ENCODE assay signal across 9 cellular contexts in the genomic region with DNA sequence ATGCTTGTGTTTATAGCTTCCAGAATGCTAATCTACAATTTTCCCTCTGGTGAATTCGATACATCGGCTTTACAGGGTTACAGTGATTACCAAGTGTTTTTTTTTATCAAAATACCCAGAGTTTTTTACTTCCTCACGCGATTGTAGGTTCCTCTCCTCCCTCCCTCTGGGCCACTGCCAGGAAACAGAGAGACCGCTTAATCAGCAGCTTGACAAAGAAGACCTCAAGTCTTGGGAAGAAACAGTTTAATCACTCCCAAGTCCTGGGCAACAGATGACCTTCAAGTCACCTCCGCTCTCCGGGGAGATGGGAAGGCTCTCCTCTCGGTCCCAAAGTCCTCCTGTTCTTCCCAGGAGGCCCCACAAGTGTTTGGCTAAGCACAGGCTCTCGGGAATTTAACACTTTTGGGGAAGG. TPM values are rescaled to one million over a fixed set of nuclear protein-coding genes. Genes with fewer than 3 reads are reported as not detected.
DNase-seq lines count a peak whose midpoint lies in the region; ATAC-seq and TF ChIP-seq lines count a peak whose summit lies in the region.
"Had no signal": no experiment of that assay in that cellular context is flagged by ENCODE, and none has a peak within 500 bp of the region (broad histone marks: within the 10 kb centered on the region; RNA-seq: fewer than 3 reads in every experiment).

No MANE protein-coding gene starts in this region.

- H3K27me3 ChIP-seq in esophagus squamous epithelium (peaks cover 0 to 7% (median 0%) of the 10 kb centered on the region in 4 donors), uterus (no peaks in the 10 kb centered on the region)

- TF ChIP-seq CTCF in esophagus squamous epithelium (IDR thresholded peaks at IDR 0.05) (no peak), uterus (IDR thresholded peaks at IDR 0.05) (no peak)

- H3K36me3 ChIP-seq in esophagus squamous epithelium (no peaks in the 10 kb centered on the region), uterus (no peaks in the 10 kb centered on the region)

- TF ChIP-seq POLR2A in esophagus squamous epithelium (IDR thresholded peaks at IDR 0.05) (no peak), uterus (IDR thresholded peaks at IDR 0.05) (no peak)

- 15 to 22% methylated on average over 9 of the region's 9 CpGs for WGBS in esophagus squamous epithelium, 2 donors

- DNase-seq in DMS 273 (lab: John Stamatoyannopoulos, UW; ENCODE audit: unreplicated experiment) (peak; percentile 36), DMS 273 treated with DMSO at 0.1 percent for 48 hours (lab: John Stamatoyannopoulos, UW) (no peak), esophagus squamous epithelium (lab: John Stamatoyannopoulos, UW) (no peak), middle frontal gyrus (ENCODE audit: extremely low spot score, low spot score) (peak; percentile 10), uterus (peak; percentile 70 to 73), HK-2 (ENCODE audit: unreplicated experiment) (no peak), T-helper 9 cell (no peak)

- H3K27ac ChIP-seq in esophagus squamous epithelium (peak overlapping the region; percentile 54 to 87 (median 80)), uterus (peak overlapping the region; percentile 47 to 77)
- H3K27ac ChIP-seq: 22Rv1 had no signal

- H3K9me3 ChIP-seq in esophagus squamous epithelium (no peaks in the 10 kb centered on the region), uterus (no peaks in the 10 kb centered on the region)

- no peak for ATAC-seq in GM18868 (IDR thresholded peaks at IDR 0.05; ENCODE audit: unreplicated experiment)

- H3K4me3 ChIP-seq in esophagus squamous epithelium (peak overlapping the region in 1 of 4 donors; percentile 5), uterus (no peak overlapping the region)

- intact Hi-C loops in esophagus squamous epithelium (cut with DNase I) (no loop called here), uterus (cut with DNase I; ENCODE audit: low total_unique reads) (no loop called here)

- H3K4me1 ChIP-seq in esophagus squamous epithelium (peaks cover 4 to 51% (median 27%) of the 10 kb centered on the region in 3 donors), uterus (peaks cover 0 to 10% of the 10 kb centered on the region in 2 donors)

RNA-seq across cellular contexts. Expression of gene SMTNL2, which starts 23.5 kb away (rescaled TPM):
- total RNA-seq in esophagus squamous epithelium (under 1 TPM; 0.41 to 0.76 (median 0.69) TPM), uterus (10 to 100 TPM in 1 of 4 donors, 1 to 10 TPM in 2, not detected in 1; 5.7 to 12.0 (median 6.8) TPM)

RNA-seq across cellular contexts. Expression of gene ALOX15, which starts 33.7 kb away (rescaled TPM):
- total RNA-seq in esophagus squamous epithelium (under 1 TPM in 1 of 4 donors, not detected in 3; 0.30 TPM), uterus (1 to 10 TPM in 1 of 4 donors, under 1 TPM in 1, not detected in 2; 0.24 to 2.9 TPM)

RNA-seq across cellular contexts. Expression of gene GGT6, which starts 47.4 kb away (rescaled TPM):
- total RNA-seq in esophagus squamous epithelium (100 to 1,000 TPM in 1 of 4 donors, 10 to 100 TPM in 3; 46.0 to 141 (median 68.5) TPM), uterus (1 to 10 TPM in 1 of 4 donors, under 1 TPM in 2, not detected in 1; 0.21 to 4.4 (median 0.29) TPM)

RNA-seq across cellular contexts. Expression of gene MYBBP1A, which starts 52.6 kb away (rescaled TPM):
- total RNA-seq in esophagus squamous epithelium (10 to 100 TPM; 32.4 to 70.0 (median 54.4) TPM), uterus (10 to 100 TPM; 10.9 to 64.7 (median 25.2) TPM)

Comparison
In these comparisons a context has a peak if more than half of its experiments do, and no peak if none do; other contexts are left out.
1. DNase-seq: peak in DMS 273 (single experiment), middle frontal gyrus (single experiment) and uterus (2 of 2); none in DMS 273 treated with DMSO at 0.1 percent for 48 hours (single experiment), esophagus squamous epithelium (single experiment), HK-2 (single experiment) and T-helper 9 cell (single experiment).
2. RNA of gene GGT6, which starts 47.4 kb away (total RNA-seq): 46.0 to 141 TPM in esophagus squamous epithelium; 0.21 to 4.4 TPM in uterus; every median in the first group is over 4 times any median in the second.